In genomic region chr2:45007961-45008295, GRCh38 we compare ENCODE assay signal across 14 cellular contexts. TPM values are rescaled to one million over a fixed set of nuclear protein-coding genes. Genes with fewer than 3 reads are reported as not detected.
DNase-seq lines count a peak whose midpoint lies in the region; ATAC-seq and TF ChIP-seq lines count a peak whose summit lies in the region.
"Had no signal": no experiment of that assay in that cellular context is flagged by ENCODE, and none has a peak within 500 bp of the region (broad histone marks: within the 10 kb centered on the region; RNA-seq: fewer than 3 reads in every experiment).

No MANE protein-coding gene starts in this region.

- intact Hi-C loops in left cardiac atrium (cut with DNase I): no loop called here

- H3K4me3 Mint-ChIP-seq in chondrocyte (ENCODE audit: unreplicated experiment) (peak overlapping the region; percentile 91), nephron (peak overlapping the region; percentile 75 to 88 (median 83))

- H3K36me3 ChIP-seq in right atrium auricular region (no peaks in the 10 kb centered on the region), urinary bladder (ENCODE audit: insufficient read depth) (no peaks in the 10 kb centered on the region)
- no peaks in the 10 kb centered on the region for H3K36me3 ChIP-seq in effector memory CD4-positive, alpha-beta T cell (ENCODE audit: control insufficient read depth, insufficient read depth, low read length)
- H3K36me3 ChIP-seq: spleen had no signal

- H3K4me1 ChIP-seq in right atrium auricular region: peaks cover 0 to 69% of the 10 kb centered on the region in 2 donors
- H3K4me1 ChIP-seq in urinary bladder (ENCODE audit: insufficient read depth): no peaks in the 10 kb centered on the region
- peaks cover 12% of the 10 kb centered on the region for H3K4me1 ChIP-seq in effector memory CD4-positive, alpha-beta T cell (ENCODE audit: control insufficient read depth, insufficient read depth, low read length, poor library complexity, severe bottlenecking)
- H3K4me1 ChIP-seq: BLaER1 treated with 17β-estradiol and CSF1 and Interleukin-3, amounts not matched to agents 10 nM and 100 nM had no signal

- H3K9me3 Mint-ChIP-seq in chondrocyte (ENCODE audit: low read depth): no peaks in the 10 kb centered on the region
- H3K9me3 Mint-ChIP-seq in nephron: peaks cover 3% of the 10 kb centered on the region

- H3K27me3 Mint-ChIP-seq in chondrocyte (ENCODE audit: low read depth): no peaks in the 10 kb centered on the region
- peaks cover 99% of the 10 kb centered on the region for H3K27me3 Mint-ChIP-seq in nephron (ENCODE audit: low read depth)

- peaks cover 15 to 36% of the 10 kb centered on the region in 2 donors for H3K27me3 ChIP-seq in right atrium auricular region
- peaks cover 64% of the 10 kb centered on the region for H3K27me3 ChIP-seq in effector memory CD4-positive, alpha-beta T cell (replicated peaks; ENCODE audit: control insufficient read depth, insufficient read depth, low read length, poor library complexity, severe bottlenecking)

- H3K36me3 Mint-ChIP-seq in chondrocyte (ENCODE audit: low read depth) (peaks cover 19% of the 10 kb centered on the region), nephron (ENCODE audit: low read depth) (peaks cover 14% of the 10 kb centered on the region)

- TF ChIP-seq CTCF in right atrium auricular region (IDR thresholded peaks at IDR 0.05): no peak
- no peak for TF ChIP-seq CTCF in chondrocyte (IDR thresholded peaks at IDR 0.05)
- TF ChIP-seq CTCF in nephron (IDR thresholded peaks at IDR 0.05; ENCODE audit: unreplicated experiment in 3 of 3): no peak

- no peak for DNase-seq in right atrium auricular region (ENCODE audit: low spot score)
- no peak for DNase-seq in left cardiac atrium
- DNase-seq in chondrocyte (ENCODE audit: low spot score): no peak
- DNase-seq in NCI-H2029 treated with DMSO at 0.1 percent for 48 hours (lab: John Stamatoyannopoulos, UW): no peak
- no peak for DNase-seq in effector memory CD4-positive, alpha-beta T cell
- DNase-seq: head of caudate nucleus, NCI-H226, SIG-M5, spleen had no signal

- peaks cover 59% of the 10 kb centered on the region for H3K4me1 Mint-ChIP-seq in chondrocyte (ENCODE audit: low read depth)
- peaks cover 48% of the 10 kb centered on the region for H3K4me1 Mint-ChIP-seq in nephron

- H3K4me3 ChIP-seq in right atrium auricular region (peak overlapping the region; percentile 38 to 55), urinary bladder (ENCODE audit: low read depth, low read length) (peak overlapping the region; percentile 47)
- H3K4me3 ChIP-seq in effector memory CD4-positive, alpha-beta T cell (ENCODE audit: insufficient read depth, low read depth, low read length, poor library complexity, severe bottlenecking): no peak overlapping the region

- peak overlapping the region; percentile 79 for H3K27ac Mint-ChIP-seq in chondrocyte (ENCODE audit: unreplicated experiment)
- peak overlapping the region in 2 of 3 experiments; percentile 28 to 50 for H3K27ac Mint-ChIP-seq in nephron

- no peaks in the 10 kb centered on the region for H3K9me3 ChIP-seq in right atrium auricular region
- H3K9me3 ChIP-seq in effector memory CD4-positive, alpha-beta T cell (ENCODE audit: control insufficient read depth, low read length): no peaks in the 10 kb centered on the region
- H3K9me3 ChIP-seq: spleen had no signal

- ATAC-seq in left cardiac atrium (no peak), GM18861 (IDR thresholded peaks at IDR 0.05; ENCODE audit: unreplicated experiment) (no peak)

- H3K27ac ChIP-seq in right atrium auricular region (no peak overlapping the region), urinary bladder (ENCODE audit: low read depth) (no peak overlapping the region)
- no peak overlapping the region for H3K27ac ChIP-seq in effector memory CD4-positive, alpha-beta T cell (ENCODE audit: insufficient read depth, low read length, poor library complexity, severe bottlenecking)
- H3K27ac ChIP-seq: BLaER1 treated with 17β-estradiol and CSF1 and Interleukin-3, amounts not matched to agents 10 nM and 100 nM; spleen had no signal

- WGBS in urinary bladder: 81% methylated on average over 6 of the region's 6 CpGs

RNA-seq across cellular contexts. Expression of gene SIX2, which starts 1.3 kb away (rescaled TPM):
- total RNA-seq in right atrium auricular region: 1 to 10 TPM; 1.1 to 2.3 TPM
- 1 to 10 TPM; 1.0 to 1.3 TPM for total RNA-seq in left cardiac atrium
- 35.0 to 93.2 TPM (median 35.1 TPM) in 3 replicates for total RNA-seq in chondrocyte
- 2.7 TPM for total RNA-seq in urinary bladder
- polyA plus RNA-seq in urinary bladder: 1.7 TPM
- total RNA-seq: dermis microvascular lymphatic vessel endothelial cell had no signal
